8 cellular contexts compared by ENCODE assay signal in genomic region chrX:9465380-9466114, GRCh38. TPM values are rescaled to one million over a fixed set of nuclear protein-coding genes. Genes with fewer than 3 reads are reported as not detected.
A peak's percentile ranks its signal among the peaks of the same experiment; 100 is the strongest.
DNase-seq lines count a peak whose midpoint lies in the region; TF ChIP-seq lines count a peak whose summit lies in the region.

No MANE protein-coding gene starts in this region.

- H3K4me2 ChIP-seq in DOHH2 (ENCODE audit: low read length) = peak overlapping the region; percentile 65

- H3K4me3 ChIP-seq in DOHH2 (ENCODE audit: low read length) (peak overlapping the region; percentile 76), HFF-Myc (replicated peaks; ENCODE audit: low read depth, low read length) (peak overlapping the region; percentile 64), SJCRH30 (peak overlapping the region; percentile 87), kidney epithelial cell (ENCODE audit: low read depth, low read length) (peak overlapping the region; percentile 61)

- DNase-seq in HFF-Myc (ENCODE audit: extremely low read depth, low read depth) = no peak
- peak; percentile 24 to 39 for DNase-seq in SJCRH30
- DNase-seq in astrocyte of the hippocampus (ENCODE audit: low read depth, low spot score) = peak; percentile 21
- DNase-seq in kidney epithelial cell (ENCODE audit: low read depth) = no peak
- peak in 2 of 3 experiments; percentile 1 to 28 for DNase-seq in stimulated activated CD4-positive, alpha-beta T cell treated with anti-CD3 and anti-CD28 coated beads, TNF-alpha, amount 100 ng/mL, for 4 hours (ENCODE audit: low read depth in 3 of 3)
- no peak for DNase-seq in mesenteric fat pad (ENCODE audit: low spot score)
- DNase-seq in medulla oblongata (ENCODE audit: extremely low spot score) = no peak

- H3K27me3 ChIP-seq in DOHH2 (ENCODE audit: control insufficient read depth, low read length) (no peaks in the 10 kb centered on the region), SJCRH30 (no peaks in the 10 kb centered on the region), kidney epithelial cell (ENCODE audit: control insufficient read depth, insufficient read depth, low read length) (peaks cover 7% of the 10 kb centered on the region)

- TF ChIP-seq CTCF in DOHH2 (IDR thresholded peaks at IDR 0.05; ENCODE audit: low read depth, low read length, poor library complexity, severe bottlenecking) (no peak), HFF-Myc (IDR thresholded peaks at IDR 0.05; ENCODE audit: low read depth, low read length, missing control alignments) (no peak), kidney epithelial cell (IDR thresholded peaks at IDR 0.05; ENCODE audit: insufficient read depth, low read length, poor library complexity, severe bottlenecking) (no peak)

- H3K4me1 ChIP-seq in DOHH2 (ENCODE audit: control insufficient read depth, low read length) = peaks cover 35% of the 10 kb centered on the region
- H3K4me1 ChIP-seq in SJCRH30 = peaks cover 17% of the 10 kb centered on the region

- no peaks in the 10 kb centered on the region; the same call in 1 of the 2 replicates for H4K20me1 ChIP-seq in DOHH2 (ENCODE audit: control insufficient read depth, insufficient read depth, low read depth, low read length)

- H3K9me2 ChIP-seq in DOHH2 (replicated peaks; ENCODE audit: control insufficient read depth, low read length) = no peaks in the 10 kb centered on the region

- H3K9me3 ChIP-seq in DOHH2 (ENCODE audit: control insufficient read depth, insufficient read depth, low read length) (no peaks in the 10 kb centered on the region), SJCRH30 (replicated peaks) (no peaks in the 10 kb centered on the region)

- 0 out of 2 replicates have a peak, but pooled peaks cover 3% of the 10 kb centered on the region for H3F3A ChIP-seq in DOHH2 (ENCODE audit: control insufficient read depth, insufficient read depth)

- peaks cover 48% of the 10 kb centered on the region for H3K79me2 ChIP-seq in DOHH2 (ENCODE audit: control insufficient read depth, low read length)

- H3K36me3 ChIP-seq in DOHH2 (ENCODE audit: control insufficient read depth, low read length) = 0 out of 2 replicates have a peak, but pooled peaks cover 3% of the 10 kb centered on the region
- H3K36me3 ChIP-seq in SJCRH30 = peaks cover 9% of the 10 kb centered on the region; the same call in 1 of the 2 replicates
- H3K36me3 ChIP-seq in kidney epithelial cell (ENCODE audit: control insufficient read depth, insufficient read depth, low read length) = no peaks in the 10 kb centered on the region

- no peak overlapping the region for H3K27ac ChIP-seq in DOHH2 (ENCODE audit: low read depth, low read length)
- H3K27ac ChIP-seq in SJCRH30 = peak overlapping the region; percentile 40

RNA-seq across cellular contexts. Expression of gene TBL1X, which starts 0.7 kb away (rescaled TPM):
- total RNA-seq in SJCRH30 (2014; rRNA removed; shearing (Covaris generic)) = 26.1 and 26.3 TPM in 2 replicates
- 22.9 and 25.9 TPM in 2 replicates for total RNA-seq in kidney epithelial cell
- total RNA-seq in mesenteric fat pad = 19.2 TPM

Comparison
In these comparisons a context has a peak if more than half of its experiments do, and no peak if none do; other contexts are left out.
1. DNase-seq: peak in SJCRH30 (2 of 2), astrocyte of the hippocampus (single experiment) and stimulated activated CD4-positive, alpha-beta T cell treated with anti-CD3 and anti-CD28 coated beads, TNF-alpha, amount 100 ng/mL, for 4 hours (2 of 3); none in HFF-Myc (single experiment), kidney epithelial cell (single experiment), mesenteric fat pad (single experiment) and medulla oblongata (single experiment).
2. Peak in every context shown above with its lines, with median percentiles within 50 percentile points of each other: H3K4me3 ChIP-seq.